ENCODE assay signal across 16 cellular contexts in genomic region chr20:59891581-59891980, GRCh38. TPM values are rescaled to one million over a fixed set of nuclear protein-coding genes. Genes with fewer than 3 reads are reported as not detected.
A peak's percentile ranks its signal among the peaks of the same experiment; 100 is the strongest.
DNase-seq lines count a peak whose midpoint lies in the region; ATAC-seq, FAIRE-seq and TF ChIP-seq lines count a peak whose summit lies in the region.
"Had no signal": no experiment of that assay in that cellular context is flagged by ENCODE, and none has a peak within 500 bp of the region (broad histone marks: within the 10 kb centered on the region; RNA-seq: fewer than 3 reads in every experiment).

No MANE protein-coding gene starts in this region.

- no peaks in the 10 kb centered on the region for H3K9me3 Mint-ChIP-seq in Calu3 (ENCODE audit: low read depth, unreplicated experiment)
- no peaks in the 10 kb centered on the region; the same call in 1 of the 2 replicates for H3K9me3 Mint-ChIP-seq in HFFc6
- peaks cover 0 to 3% (median 0%) of the 10 kb centered on the region in 7 donors for H3K9me3 Mint-ChIP-seq in naive B cell
- H3K9me3 Mint-ChIP-seq: CD4-positive, alpha-beta T cell had no signal

- H3K27me3 Mint-ChIP-seq in Calu3 (ENCODE audit: unreplicated experiment), result no peaks in the 10 kb centered on the region
- H3K27me3 Mint-ChIP-seq in HFFc6 (ENCODE audit: insufficient read depth), result no peaks in the 10 kb centered on the region; the same call in 1 of the 2 replicates
- peaks cover 5 to 35% (median 19%) of the 10 kb centered on the region in 3 donors for H3K27me3 Mint-ChIP-seq in naive B cell
- H3K27me3 Mint-ChIP-seq: CD4-positive, alpha-beta T cell had no signal

- H3K27ac ChIP-seq in SU-DHL-6 (ENCODE audit: low read depth, low read length), result no peak overlapping the region
- H3K27ac ChIP-seq: KMS-11 had no signal

- H4K20me1 ChIP-seq in SU-DHL-6 (ENCODE audit: low read depth, low read length), result no peaks in the 10 kb centered on the region

- H3K9me2 ChIP-seq in SU-DHL-6 (replicated peaks; ENCODE audit: insufficient read depth, low read length), result no peaks in the 10 kb centered on the region

- H3K4me1 Mint-ChIP-seq in Calu3 (ENCODE audit: low read depth, unreplicated experiment) (no peaks in the 10 kb centered on the region), HFFc6 (ENCODE audit: low read depth) (no peaks in the 10 kb centered on the region), naive B cell (peaks cover 16 to 20% (median 19%) of the 10 kb centered on the region in 3 donors)

- no peak for TF ChIP-seq POLR2A in GM12891 (IDR thresholded peaks at IDR 0.05; ENCODE audit: low read depth, low read length)

- peak overlapping the region; percentile 23 for H2AFZ ChIP-seq in SU-DHL-6 (ENCODE audit: low read depth, low read length, severe bottlenecking)

- no peak for FAIRE-seq in GM12891 (lab: Jason Lieb, UNC)
- FAIRE-seq: H1 had no signal

- intact Hi-C loops in Calu3 (cut with micrococcal nuclease; ENCODE audit: unreplicated experiment), result no loop called here

- BruUV-seq in Calu3 (replicated peaks; lab: Mats Ljungman, UMichigan), result no TSS peak

- H3K4me2 ChIP-seq in SU-DHL-6 (ENCODE audit: low read depth, low read length, poor library complexity, severe bottlenecking), result peak overlapping the region; percentile 4
- H3K4me2 ChIP-seq: KMS-11 had no signal

- H3K9me3 ChIP-seq in SU-DHL-6 (ENCODE audit: insufficient read depth, low read length), result no peaks in the 10 kb centered on the region
- H3K9me3 ChIP-seq: Caco-2 had no signal

- H3K27ac Mint-ChIP-seq in Calu3 (ENCODE audit: unreplicated experiment) (peak overlapping the region; percentile 18), HFFc6 (no peak overlapping the region), naive B cell (peak overlapping the region in 2 of 6 donors; percentile 34 to 76)
- H3K27ac Mint-ChIP-seq: CD4-positive, alpha-beta T cell had no signal

- H3K36me3 ChIP-seq in SU-DHL-6 (ENCODE audit: low read length), result no peaks in the 10 kb centered on the region

- CTCF ChIA-PET in Calu3 (lab: Charles Lee), result no interaction called here

- no peak for TF ChIP-seq CTCF in Calu3 (IDR thresholded peaks at IDR 0.05; ENCODE audit: unreplicated experiment)
- no peak for TF ChIP-seq CTCF in HFFc6 (IDR thresholded peaks at IDR 0.05)
- no peak for TF ChIP-seq CTCF in SU-DHL-6 (IDR thresholded peaks at IDR 0.05; ENCODE audit: insufficient read depth, low read length, poor library complexity, severe bottlenecking)

- H3K4me3 Mint-ChIP-seq in Calu3 (ENCODE audit: low read depth, unreplicated experiment) (no peak overlapping the region), HFFc6 (peak overlapping the region; percentile 15; the same call in 1 of the 2 replicates), naive B cell (peak overlapping the region in 2 of 8 donors; percentile 32 to 34)
- H3K4me3 Mint-ChIP-seq: CD4-positive, alpha-beta T cell had no signal

- H3K36me3 Mint-ChIP-seq in Calu3 (ENCODE audit: insufficient read depth, unreplicated experiment) (peaks cover 7% of the 10 kb centered on the region), HFFc6 (ENCODE audit: low read depth) (no peaks in the 10 kb centered on the region), naive B cell (no peaks in the 10 kb centered on the region)

- H3K27me3 ChIP-seq in SU-DHL-6 (ENCODE audit: low read length), result no peaks in the 10 kb centered on the region

- H3K79me2 ChIP-seq in SU-DHL-6 (ENCODE audit: insufficient read depth, low read length), result no peaks in the 10 kb centered on the region

- DNase-seq in Calu3, result no peak
- DNase-seq in HFFc6, result no peak
- peak; percentile 0 for DNase-seq in naive B cell
- no peak for DNase-seq in NCI-H2107 treated with DMSO at 0.1 percent for 48 hours (lab: John Stamatoyannopoulos, UW; ENCODE audit: unreplicated experiment)
- no peak for DNase-seq in GM12891 (ENCODE audit: insufficient read length, low spot score)
- DNase-seq: Caco-2; CD4-positive, alpha-beta T cell; NCI-H1436; NCI-H2029; NCI-H2171; NCI-H446; Right ventricle myocardium superior had no signal

- H3F3A ChIP-seq in SU-DHL-6 (ENCODE audit: insufficient read depth), result no peaks in the 10 kb centered on the region

- H3K9ac ChIP-seq in SU-DHL-6 (ENCODE audit: low read length), result no peak overlapping the region
- H3K9ac ChIP-seq: KMS-11 had no signal

- H3K4me3 ChIP-seq in SU-DHL-6 (ENCODE audit: insufficient read depth, low read length, poor library complexity, severe bottlenecking), result no peak overlapping the region

- ATAC-seq in naive B cell (ENCODE audit: low read depth in 2 of 2) (peak; percentile 40 to 60), HG03175 (IDR thresholded peaks at IDR 0.05; ENCODE audit: unreplicated experiment) (no peak)

TF ChIP-seq in GM12891, 5 proteins besides CTCF, POLR2A, EP300 and RAD21:
- TF ChIP-seq POLR2AphosphoS5 (IDR thresholded peaks at IDR 0.05; ENCODE audit: low read depth, low read length) (no peak), PAX5 (IDR thresholded peaks at IDR 0.05; ENCODE audit: insufficient read depth, low read length, severe bottlenecking) (no peak), SPI1 (IDR thresholded peaks at IDR 0.05; ENCODE audit: low read depth, low read length) (no peak), TAF1 (IDR thresholded peaks at IDR 0.05; ENCODE audit: low read depth, low read length) (no peak), POU2F2 (IDR thresholded peaks at IDR 0.05; ENCODE audit: low read depth, low read length) (no peak)
TF ChIP-seq in GM12891: peak in this region for 0.

RNA-seq across cellular contexts. Expression of gene SYCP2, which starts 41.9 kb away (rescaled TPM):
- 56.0 and 58.1 TPM in 2 replicates for total RNA-seq in Calu3 (2022)
- total RNA-seq in HFFc6 (2021; fragmentation: NEBNext Ultra II Directional; extraction: Animal tissue kit (Norgen Biotek cat#: 25700)), result 1 to 10 TPM in 1 of 6 experiments, under 1 TPM in 5; 0.23 to 1.1 (median 0.56) TPM
- 1 to 10 TPM in 1 of 6 donors, under 1 TPM in 4, not detected in 1; 0.10 to 1.1 (median 0.35) TPM for polyA plus RNA-seq in naive B cell (ENCODE audit: low read depth in 6 of 6)
- 0.15 TPM for polyA plus RNA-seq in GM12891 (2012; ENCODE audit: low read depth, missing spikeins)

RNA-seq across cellular contexts. Expression of gene PPP1R3D, which starts 48.5 kb away (rescaled TPM):
- total RNA-seq in Calu3 (2022), result 16.6 and 17.9 TPM in 2 replicates
- 1 to 10 TPM; 5.6 to 6.8 (median 6.2) TPM for total RNA-seq in HFFc6 (2021; fragmentation: NEBNext Ultra II Directional; extraction: Animal tissue kit (Norgen Biotek cat#: 25700))
- polyA plus RNA-seq in naive B cell (ENCODE audit: low read depth in 6 of 6), result 1 to 10 TPM in 4 of 6 donors, under 1 TPM in 1, not detected in 1; 0.84 to 2.4 (median 2.3) TPM
- polyA plus RNA-seq in GM12891 (2012; ENCODE audit: low read depth, missing spikeins), result 1.3 TPM

RNA-seq across cellular contexts. Expression of gene FAM217B, which starts 48.6 kb away (rescaled TPM):
- total RNA-seq in Calu3 (2022), result 32.3 and 34.4 TPM in 2 replicates
- 10 to 100 TPM; 16.6 to 20.0 (median 18.6) TPM for total RNA-seq in HFFc6 (2021; fragmentation: NEBNext Ultra II Directional; extraction: Animal tissue kit (Norgen Biotek cat#: 25700))
- polyA plus RNA-seq in naive B cell (ENCODE audit: low read depth in 6 of 6), result 10 to 100 TPM; 12.0 to 25.1 (median 17.5) TPM
- polyA plus RNA-seq in GM12891 (2012; ENCODE audit: low read depth, missing spikeins), result 3.3 TPM

Comparison
In these comparisons a context has a peak if more than half of its experiments do, and no peak if none do; other contexts are left out.
1. RNA of gene SYCP2, which starts 41.9 kb away (total RNA-seq): 56.0 to 58.1 TPM in Calu3; 0.23 to 1.1 TPM in HFFc6; every median in the first group is over 10 times any median in the second.